Comparison of ENCODE assay signal across 8 cellular contexts in genomic region chr20:50190251-50191064, GRCh38. TPM values are rescaled to one million over a fixed set of nuclear protein-coding genes. Genes with fewer than 3 reads are reported as not detected.
A peak's percentile ranks its signal among the peaks of the same experiment; 100 is the strongest.
DNase-seq lines count a peak whose midpoint lies in the region; ATAC-seq and TF ChIP-seq lines count a peak whose summit lies in the region.

Gene CEBPB, plus strand, starts transcription at chr20:50190830. Its CDS starts 204 bp downstream, at chr20:50191034.

- H4K20me1 ChIP-seq in Loucy (ENCODE audit: insufficient read depth, low read length, poor library complexity, severe bottlenecking) = peaks cover 13% of the 10 kb centered on the region

- TF ChIP-seq CTCF in Loucy (conservative IDR thresholded peaks at IDR 0.05; ENCODE audit: low read length) (peak; percentile 67), osteocyte (IDR thresholded peaks at IDR 0.05) (peak; percentile 89)

- H3K27ac Mint-ChIP-seq in activated naive CD4-positive, alpha-beta T cell treated with anti-CD3 and anti-CD28 coated beads, Interleukin-2, amount 50 U/mL, for 24 hours = peak within 1 kb of the TSS; percentile 76
- peak within 1 kb of the TSS; percentile 78 for H3K27ac Mint-ChIP-seq in osteocyte (ENCODE audit: unreplicated experiment)

- H3K27me3 Mint-ChIP-seq in activated naive CD4-positive, alpha-beta T cell treated with anti-CD3 and anti-CD28 coated beads, Interleukin-2, amount 50 U/mL, for 24 hours = peaks cover 4% of the 10 kb centered on the region
- H3K27me3 Mint-ChIP-seq in osteocyte (ENCODE audit: unreplicated experiment) = peaks cover 7% of the 10 kb centered on the region

- H3K4me1 Mint-ChIP-seq in activated naive CD4-positive, alpha-beta T cell treated with anti-CD3 and anti-CD28 coated beads, Interleukin-2, amount 50 U/mL, for 24 hours = peaks cover 23% of the 10 kb centered on the region
- peaks cover 34% of the 10 kb centered on the region for H3K4me1 Mint-ChIP-seq in osteocyte (ENCODE audit: unreplicated experiment)

- H3K9me3 Mint-ChIP-seq in activated naive CD4-positive, alpha-beta T cell treated with anti-CD3 and anti-CD28 coated beads, Interleukin-2, amount 50 U/mL, for 24 hours = no peaks in the 10 kb centered on the region
- H3K9me3 Mint-ChIP-seq in osteocyte (ENCODE audit: unreplicated experiment) = no peaks in the 10 kb centered on the region

- under 1% methylated on average over 89 of the region's 89 CpGs for WGBS in thymus

- H3K27me3 ChIP-seq in Loucy (ENCODE audit: insufficient read depth, low read length, poor library complexity, severe bottlenecking) = no peaks in the 10 kb centered on the region
- H3K27me3 ChIP-seq in thymus (ENCODE audit: control insufficient read depth, insufficient read depth) = peaks cover 2% of the 10 kb centered on the region

- peak within 1 kb of the TSS; percentile 99 for H3K4me2 ChIP-seq in Loucy (ENCODE audit: low read depth, low read length, poor library complexity, severe bottlenecking)

- no peaks in the 10 kb centered on the region for H3K9me2 ChIP-seq in Loucy (replicated peaks; ENCODE audit: low read depth, low read length)

- H2AFZ ChIP-seq in Loucy (ENCODE audit: low read length) = peak within 1 kb of the TSS; percentile 89; the same call in 1 of the 2 replicates

- H3K27ac ChIP-seq in thymus (ENCODE audit: low read depth) = peak within 1 kb of the TSS; percentile 96

- peak within 1 kb of the TSS; percentile 97 for H3K4me3 ChIP-seq in Loucy (ENCODE audit: low read length, poor library complexity, severe bottlenecking)
- peak within 1 kb of the TSS; percentile 72 for H3K4me3 ChIP-seq in thymus (ENCODE audit: low read length)

- DNase-seq in D341Med (ENCODE audit: low spot score) = peak; percentile 95
- DNase-seq in SKM-1 (lab: John Stamatoyannopoulos, UW; ENCODE audit: unreplicated experiment) = peak; percentile 58
- DNase-seq in glomerular endothelial cell (ENCODE audit: extremely low read depth, low read depth, low spot score) = no peak
- DNase-seq in osteocyte (ENCODE audit: extremely low spot score, unreplicated experiment) = peak; percentile 98

- peak within 1 kb of the TSS; percentile 82 for H3K4me3 Mint-ChIP-seq in activated naive CD4-positive, alpha-beta T cell treated with anti-CD3 and anti-CD28 coated beads, Interleukin-2, amount 50 U/mL, for 24 hours
- H3K4me3 Mint-ChIP-seq in osteocyte (ENCODE audit: unreplicated experiment) = peak within 1 kb of the TSS; percentile 78

- peaks cover 20% of the 10 kb centered on the region for H3K79me2 ChIP-seq in Loucy (ENCODE audit: insufficient read depth, low read length)

- ATAC-seq in GM21526 (IDR thresholded peaks at IDR 0.05; ENCODE audit: low FRiP score, unreplicated experiment) = peak; percentile 32

- peaks cover 6% of the 10 kb centered on the region for H3K36me3 Mint-ChIP-seq in activated naive CD4-positive, alpha-beta T cell treated with anti-CD3 and anti-CD28 coated beads, Interleukin-2, amount 50 U/mL, for 24 hours
- peaks cover 18% of the 10 kb centered on the region for H3K36me3 Mint-ChIP-seq in osteocyte (ENCODE audit: unreplicated experiment)

- H3K4me1 ChIP-seq in Loucy (ENCODE audit: insufficient read depth, low read length, poor library complexity, severe bottlenecking) = peaks cover 15% of the 10 kb centered on the region
- peaks cover 7% of the 10 kb centered on the region for H3K4me1 ChIP-seq in thymus (ENCODE audit: control insufficient read depth, insufficient read depth, low read length)

- H3K9me3 ChIP-seq in Loucy (ENCODE audit: insufficient read depth, low read depth, low read length) = no peaks in the 10 kb centered on the region
- no peaks in the 10 kb centered on the region for H3K9me3 ChIP-seq in thymus (ENCODE audit: control insufficient read depth)

- H3K9ac ChIP-seq in Loucy (ENCODE audit: low read depth, low read length, poor library complexity, severe bottlenecking) = peak within 1 kb of the TSS; percentile 95

- no peaks in the 10 kb centered on the region for H3F3A ChIP-seq in Loucy (ENCODE audit: low read depth)

- H3K36me3 ChIP-seq in Loucy (ENCODE audit: insufficient read depth, low read length) = no peaks in the 10 kb centered on the region
- H3K36me3 ChIP-seq in thymus (ENCODE audit: control insufficient read depth, insufficient read depth) = no peaks in the 10 kb centered on the region

RNA-seq across cellular contexts. Expression of gene CEBPB, which starts in this region (rescaled TPM):
- 19.0 and 19.6 TPM in 2 replicates for total RNA-seq in glomerular endothelial cell
- total RNA-seq in osteocyte = 59.1 and 60.7 TPM in 2 replicates
- polyA plus RNA-seq in thymus = 42.9 TPM
